Comparison of ENCODE assay signal across 42 cellular contexts in the genomic region with DNA sequence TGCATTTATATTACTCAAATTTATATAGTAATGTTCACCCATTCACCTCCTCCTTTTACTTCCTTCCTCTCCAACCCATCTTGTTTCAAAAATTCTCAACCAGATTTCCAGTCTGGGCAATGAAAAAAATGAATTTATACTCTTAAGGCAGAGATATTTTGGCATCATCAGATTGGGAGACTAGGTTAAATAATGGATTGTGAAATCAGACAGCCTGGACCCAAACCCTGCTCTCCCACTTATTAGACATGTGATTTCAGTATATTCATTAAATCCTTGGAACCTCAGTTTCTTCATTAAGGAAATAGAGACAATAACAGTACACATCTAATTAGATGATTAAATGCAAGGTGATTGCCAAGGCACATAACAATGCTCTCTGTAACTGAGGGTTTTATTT. TPM values are rescaled to one million over a fixed set of nuclear protein-coding genes. Genes with fewer than 3 reads are reported as not detected.
DNase-seq lines count a peak whose midpoint lies in the region; ATAC-seq, FAIRE-seq and TF ChIP-seq lines count a peak whose summit lies in the region.
"Had no signal": no experiment of that assay in that cellular context is flagged by ENCODE, and none has a peak within 500 bp of the region (broad histone marks: within the 10 kb centered on the region; RNA-seq: fewer than 3 reads in every experiment).

No MANE protein-coding gene starts in this region.

- POLR2A ChIA-PET in HepG2 (lab: Yijun Ruan, JAX) = interaction anchor here (1.2 kb wide), 1 partner anchor 12 kb away, joined by 3 read pairs; no protein-coding TSS in a partner anchor
- POLR2A ChIA-PET in K562 (lab: Yijun Ruan, JAX) = interaction anchor here (0.6 to 0.8 kb wide), 2 partner anchors 15 to 210 kb away, joined by 4 to 5 read pairs; no protein-coding TSS in a partner anchor

- H2AFZ ChIP-seq in HepG2 (ENCODE audit: low read length) (no peak overlapping the region), K562 (ENCODE audit: low read depth, low read length) (no peak overlapping the region), H9 (ENCODE audit: low read length) (no peak overlapping the region)

- TF ChIP-seq EP300 in HepG2 (IDR thresholded peaks at IDR 0.05; ENCODE audit: low read depth in 2 of 2, low read length in 2 of 2) = no peak
- no peak for TF ChIP-seq EP300 in HepG2 (CRISPR knock-in tag; IDR thresholded peaks at IDR 0.05; ENCODE audit: borderline replicate concordance)
- no peak for TF ChIP-seq EP300 in K562 (IDR thresholded peaks at IDR 0.05; ENCODE audit: low read length)

- H3K79me2 ChIP-seq in HepG2 (ENCODE audit: insufficient read depth, low read length) = no peaks in the 10 kb centered on the region
- no peaks in the 10 kb centered on the region for H3K79me2 ChIP-seq in K562 (ENCODE audit: control insufficient read depth, insufficient read depth, low read length)
- no peaks in the 10 kb centered on the region for H3K79me2 ChIP-seq in H9 (ENCODE audit: insufficient read depth, low read length)

- H3K4me1 ChIP-seq in HepG2 (ENCODE audit: insufficient read depth, low read length) (no peaks in the 10 kb centered on the region), right lobe of liver (no peaks in the 10 kb centered on the region), K562 (replicated peaks in 1 of 2; ENCODE audit: control insufficient read depth in 2 of 2, insufficient read depth in 2 of 2, low read length in 2 of 2) (peaks cover 0 to 10% of the 10 kb centered on the region in 2 experiments; a peak in 2 of 5 replicates), pancreas (peaks cover 0 to 5% (median 0%) of the 10 kb centered on the region in 3 donors), H9 (ENCODE audit: insufficient read depth, low read length) (no peaks in the 10 kb centered on the region)
- H3K4me1 ChIP-seq: A549, BE2C, BLaER1, Caco-2 had no signal

- H3K79me1 ChIP-seq in H9 (ENCODE audit: insufficient read depth, low read depth, low read length, poor library complexity, severe bottlenecking) = no peaks in the 10 kb centered on the region

- no peak overlapping the region for H3K18ac ChIP-seq in H9 (ENCODE audit: insufficient read length, low read depth, low read length)

- no peak overlapping the region for H3K4me3 ChIP-seq in HepG2 (replicated peaks in 1 of 3; ENCODE audit: insufficient read depth in 1 of 3, low read depth in 2 of 3, low read length in 3 of 3)
- H3K4me3 ChIP-seq in right lobe of liver = no peak overlapping the region
- H3K4me3 ChIP-seq in K562 = no peak overlapping the region
- H3K4me3 ChIP-seq in pancreas = no peak overlapping the region
- H3K4me3 ChIP-seq: A549; BLaER1; BLaER1 treated with 17β-estradiol and CSF1 and Interleukin-3, amounts not matched to agents 10 nM and 100 nM had no signal

- no peak overlapping the region for H4K5ac ChIP-seq in H9 (ENCODE audit: insufficient read length, low read depth, low read length)

- H3K36me3 ChIP-seq in HepG2 (replicated peaks in 1 of 2; ENCODE audit: control insufficient read depth in 1 of 2, insufficient read depth in 2 of 2, low read length in 2 of 2) = peaks cover 6 to 11% of the 10 kb centered on the region in 2 experiments
- H3K36me3 ChIP-seq in right lobe of liver = no peaks in the 10 kb centered on the region
- H3K36me3 ChIP-seq in K562 (ENCODE audit: control insufficient read depth, insufficient read depth, low read length) = no peaks in the 10 kb centered on the region; the same call in 2 of the 3 replicates
- H3K36me3 ChIP-seq in pancreas = no peaks in the 10 kb centered on the region
- H3K36me3 ChIP-seq: BE2C; BLaER1; BLaER1 treated with 17β-estradiol and CSF1 and Interleukin-3, amounts not matched to agents 10 nM and 100 nM had no signal

- H3K27ac Mint-ChIP-seq in H9 = no peak overlapping the region
- H3K27ac Mint-ChIP-seq: B cell; CD14-positive monocyte; CD4-positive, alpha-beta memory T cell; CD4-positive, alpha-beta T cell; CD4-positive, CD25-positive, alpha-beta regulatory T cell; CD8-positive, alpha-beta memory T cell; CD8-positive, alpha-beta T cell had no signal

- no peak overlapping the region for H4K91ac ChIP-seq in H9 (ENCODE audit: insufficient read length, low read depth, low read length)

- peak; percentile 52 for FAIRE-seq in HepG2 (lab: Jason Lieb, UNC)
- no peak for FAIRE-seq in K562 (lab: Jason Lieb, UNC)
- peak; percentile 5 for FAIRE-seq in pancreas (lab: Jason Lieb, UNC)
- FAIRE-seq: A204.1, A549, D721Med had no signal

- peaks cover 3 to 8% of the 10 kb centered on the region in 2 experiments for H3K9me3 Mint-ChIP-seq in H9
- H3K9me3 Mint-ChIP-seq: CD4-positive, alpha-beta T cell; CD8-positive, alpha-beta T cell had no signal

- H3K4me1 Mint-ChIP-seq in H9 = peaks cover 6 to 13% of the 10 kb centered on the region in 2 experiments
- H3K4me1 Mint-ChIP-seq: CD4-positive, alpha-beta memory T cell; CD4-positive, CD25-positive, alpha-beta regulatory T cell; CD8-positive, alpha-beta memory T cell had no signal

- TF ChIP-seq CTCF in HepG2 (CRISPR knock-in tag; IDR thresholded peaks at IDR 0.05) (no peak), right lobe of liver (IDR thresholded peaks at IDR 0.05) (no peak), K562 (IDR thresholded peaks at IDR 0.05 in 2 of 3, conservative IDR thresholded peaks at IDR 0.05 in 1 of 3; ENCODE audit: insufficient read depth in 2 of 3, low read depth in 1 of 3, low read length in 3 of 3) (no peak), pancreas (IDR thresholded peaks at IDR 0.05) (no peak), H9 (conservative IDR thresholded peaks at IDR 0.05) (no peak)

- CTCF ChIA-PET in HepG2 (lab: Yijun Ruan, JAX; ENCODE audit: low intra/inter-chr PET ratio, low total read pairs) (no interaction called here), K562 (lab: Yijun Ruan, JAX; ENCODE audit: low intra/inter-chr PET ratio) (no interaction called here)

- H3K23me2 ChIP-seq in H9 (ENCODE audit: insufficient read length, low read depth, low read length, poor library complexity, severe bottlenecking) = no peaks in the 10 kb centered on the region

- no peak overlapping the region for H3K14ac ChIP-seq in H9 (ENCODE audit: insufficient read depth, low read length)

- H4K8ac ChIP-seq in H9 (replicated peaks; ENCODE audit: insufficient read length, low read depth, low read length) = no peak overlapping the region

- H3K27ac ChIP-seq in HepG2 (ENCODE audit: extremely low read length, insufficient read depth, low read length) (no peak overlapping the region), right lobe of liver (no peak overlapping the region), K562 (ENCODE audit: extremely low read depth, low read depth, low read length) (no peak overlapping the region), pancreas (no peak overlapping the region), H9 (ENCODE audit: insufficient read length, low read depth, low read length) (no peak overlapping the region)
- H3K27ac ChIP-seq: 22Rv1; A549; BLaER1; BLaER1 treated with 17β-estradiol and CSF1 and Interleukin-3, amounts not matched to agents 10 nM and 100 nM; C4-2B had no signal

- H3K56ac ChIP-seq in H9 (ENCODE audit: insufficient read length, low read depth, low read length) = no peak overlapping the region

- H3K4me3 Mint-ChIP-seq in H9 = no peak overlapping the region
- H3K4me3 Mint-ChIP-seq: B cell; CD14-positive monocyte; CD4-positive, alpha-beta memory T cell; CD4-positive, alpha-beta T cell; CD4-positive, CD25-positive, alpha-beta regulatory T cell; CD8-positive, alpha-beta memory T cell; CD8-positive, alpha-beta T cell had no signal

- H3K9ac ChIP-seq in HepG2 (ENCODE audit: insufficient read depth, low read depth, low read length) (no peak overlapping the region), K562 (ENCODE audit: insufficient read depth in 1 of 2, low read depth in 2 of 2, low read length in 2 of 2) (no peak overlapping the region), H9 (ENCODE audit: extremely low read depth, insufficient read length, low read length) (no peak overlapping the region)
- H3K9ac ChIP-seq: BLaER1; BLaER1 treated with 17β-estradiol and CSF1 and Interleukin-3, amounts not matched to agents 10 nM and 100 nM had no signal

- H3K23ac ChIP-seq in H9 (ENCODE audit: insufficient read length, low read depth, low read length) = no peak overlapping the region

- BruUV-seq in HepG2 (replicated peaks; lab: Mats Ljungman, UMichigan) = no TSS peak
- no TSS peak for BruUV-seq in K562 (replicated peaks; lab: Mats Ljungman, UMichigan)

- no peak overlapping the region for H3T11ph ChIP-seq in H9 (ENCODE audit: low read length)

- H2BK12ac ChIP-seq in H9 (ENCODE audit: insufficient read length, low read depth, low read length) = no peak overlapping the region

- in situ Hi-C loops in HepG2 (cut with HindIII; ENCODE audit: extremely low pct_ligation_motif_present, low pct_unique_long_range_greater_than_20kb) (no loop called here), K562 (cut with MboI) (loop anchor here (5.0 kb wide), 1 partner anchor 82 kb away; no protein-coding TSS in a partner anchor)

- DNase-seq in HepG2 (ENCODE audit: low spot score) (no peak), right lobe of liver (no peak), K562 (ENCODE audit: extremely low read depth in 1 of 4, low spot score in 3 of 4) (no peak), left lobe of liver (ENCODE audit: low spot score) (no peak), pancreas (no peak), hepatic stellate cell (ENCODE audit: low spot score) (no peak), H9 (no peak)
- DNase-seq: 8988T; ACHN; AML-193; BE2C; C1 segment of cervical spinal cord; Caco-2; Calu3; CD4-positive, alpha-beta memory T cell; CD4-positive, alpha-beta T cell; CD4-positive, CD25-positive, alpha-beta regulatory T cell; CD8-positive, alpha-beta memory T cell; CD8-positive, alpha-beta T cell; COR-L47; DMS 273 treated with DMSO at 0.1 percent for 48 hours; DMS153; DMS53; DMS79; DMS79 treated with DMSO at 0.1 percent for 48 hours; DND-41; EL had no signal

- intact Hi-C loops in HepG2 (cut with micrococcal nuclease; ENCODE audit: unreplicated experiment) (loop anchor here (10.0 kb wide), 1 partner anchor 135 kb away; no protein-coding TSS in a partner anchor), right lobe of liver (cut with DNase I) (no loop called here), K562 (cut with micrococcal nuclease) (loop anchor here (5.0 kb wide), 1 partner anchor 67 kb away; no protein-coding TSS in a partner anchor), pancreas (cut with DNase I) (no loop called here)

- no peak overlapping the region for H2BK120ac ChIP-seq in H9 (ENCODE audit: low read depth, low read length, poor library complexity, severe bottlenecking)

- no peaks in the 10 kb centered on the region for H3K27me3 Mint-ChIP-seq in H9 (ENCODE audit: low read depth)
- H3K27me3 Mint-ChIP-seq: B cell had no signal

- no peak overlapping the region for H2BK20ac ChIP-seq in H9 (ENCODE audit: low read depth, low read length, poor library complexity, severe bottlenecking)

- H2BK5ac ChIP-seq in H9 (ENCODE audit: insufficient read length, low read length) = no peak overlapping the region

- H3K27me3 ChIP-seq in HepG2 (ENCODE audit: control insufficient read depth in 1 of 2, insufficient read depth in 2 of 2, low read length in 2 of 2) = no peaks in the 10 kb centered on the region
- no peaks in the 10 kb centered on the region for H3K27me3 ChIP-seq in right lobe of liver
- H3K27me3 ChIP-seq in K562 (ENCODE audit: control insufficient read depth in 2 of 2, insufficient read depth in 2 of 2, low read length in 2 of 2) = no peaks in the 10 kb centered on the region
- H3K27me3 ChIP-seq in pancreas = no peaks in the 10 kb centered on the region
- H3K27me3 ChIP-seq in H9 (ENCODE audit: insufficient read depth, low read length) = no peaks in the 10 kb centered on the region
- H3K27me3 ChIP-seq: BE2C; BLaER1; BLaER1 treated with 17β-estradiol and CSF1 and Interleukin-3, amounts not matched to agents 10 nM and 100 nM had no signal

- no peaks in the 10 kb centered on the region for H4K20me1 ChIP-seq in HepG2 (ENCODE audit: insufficient read depth, low read length)
- no peaks in the 10 kb centered on the region for H4K20me1 ChIP-seq in K562 (replicated peaks; ENCODE audit: control insufficient read depth, insufficient read depth, low read length)
- no peaks in the 10 kb centered on the region for H4K20me1 ChIP-seq in H9 (ENCODE audit: control insufficient read depth, insufficient read depth, insufficient read length)
- H4K20me1 ChIP-seq: BLaER1; BLaER1 treated with 17β-estradiol and CSF1 and Interleukin-3, amounts not matched to agents 10 nM and 100 nM had no signal

- no peak overlapping the region for H2BK15ac ChIP-seq in H9 (ENCODE audit: low read depth, low read length)

- peaks cover 0 to 20% (median 0%) of the 10 kb centered on the region in 3 experiments; a peak in 2 of 7 replicates for H3K36me3 Mint-ChIP-seq in H9 (ENCODE audit: insufficient read depth in 1 of 3, low read depth in 3 of 3)
- H3K36me3 Mint-ChIP-seq: CD8-positive, alpha-beta T cell had no signal

- H3K4me2 ChIP-seq in HepG2 (ENCODE audit: low read depth, low read length) (no peak overlapping the region), K562 (ENCODE audit: insufficient read depth, low read length) (no peak overlapping the region), H9 (ENCODE audit: insufficient read depth, insufficient read length, low read length) (no peak overlapping the region)
- H3K4me2 ChIP-seq: A549; BLaER1; BLaER1 treated with 17β-estradiol and CSF1 and Interleukin-3, amounts not matched to agents 10 nM and 100 nM had no signal

- H3K9me1 ChIP-seq in K562 (ENCODE audit: control insufficient read depth, insufficient read depth, low read length) = no peaks in the 10 kb centered on the region

- H3K4ac ChIP-seq in H9 (ENCODE audit: low read depth, low read length) = no peak overlapping the region

- no peak for TF ChIP-seq RAD21 in HepG2 (CRISPR knock-in tag; IDR thresholded peaks at IDR 0.05)
- TF ChIP-seq RAD21 in K562 (CRISPR knock-in tag; conservative IDR thresholded peaks at IDR 0.05 in 1 of 2, IDR thresholded peaks at IDR 0.05 in 1 of 2) = no peak

- TF ChIP-seq POLR2A in HepG2 (IDR thresholded peaks at IDR 0.05; ENCODE audit: insufficient read depth in 1 of 2, low read depth in 2 of 2, low read length in 2 of 2) (no peak), right lobe of liver (IDR thresholded peaks at IDR 0.05) (no peak), K562 (conservative IDR thresholded peaks at IDR 0.05) (no peak)

- H2AK5ac ChIP-seq in H9 (ENCODE audit: insufficient read length, low read length) = no peak overlapping the region

- no peak for ATAC-seq in HepG2
- no peak for ATAC-seq in right lobe of liver
- ATAC-seq in K562 = no peak
- peak; percentile 52 for ATAC-seq in left lobe of liver
- ATAC-seq in pancreas = no peak
- ATAC-seq in HG03095 (IDR thresholded peaks at IDR 0.05; ENCODE audit: unreplicated experiment) = no peak
- ATAC-seq: A549; CD8-positive, alpha-beta T cell had no signal

- H3K9me3 ChIP-seq in HepG2 (ENCODE audit: low read length) (no peaks in the 10 kb centered on the region), right lobe of liver (no peaks in the 10 kb centered on the region), K562 (replicated peaks; ENCODE audit: control insufficient read depth, insufficient read depth, low read depth, low read length) (no peaks in the 10 kb centered on the region), pancreas (no peaks in the 10 kb centered on the region), H9 (ENCODE audit: control insufficient read depth, low read depth, low read length) (no peaks in the 10 kb centered on the region)
- H3K9me3 ChIP-seq: A549; BE2C; BLaER1; BLaER1 treated with 17β-estradiol and CSF1 and Interleukin-3, amounts not matched to agents 10 nM and 100 nM; Caco-2 had no signal

RNA-seq across cellular contexts. Expression of gene ACSM1, which starts 7.8 kb away (rescaled TPM):
- total RNA-seq in HepG2 (2016; rRNA removed; fragmentation: Illumina TruSeq; extraction: Trizol) (0.71 and 1.1 TPM in 2 replicates), right lobe of liver (10 to 100 TPM in 1 of 6 experiments, 1 to 10 TPM in 4, under 1 TPM in 1; 0.90 to 11.1 (median 1.6) TPM), K562 (2014; rRNA removed) (0.09 and 0.37 TPM in 2 replicates), K562 (2014; rRNA removed; fragmentation: Illumina TruSeq; extraction: Trizol) (0.25 and 0.29 TPM in 2 replicates), K562 (2015; rRNA removed; fragmentation: Illumina TruSeq; extraction: Trizol) (0.18 TPM in 1 of 2 replicates, not detected in the other), K562 (2021) (0.20 and 0.24 TPM in 2 replicates), left lobe of liver (14.2 TPM), pancreas (1 to 10 TPM in 3 of 6 donors, under 1 TPM in 3; 0.54 to 1.6 (median 0.87) TPM), H9 (2021) (0.81 and 0.83 TPM in 2 replicates)
- total RNA-seq in HepG2 (2016; cell fraction: cytosol; rRNA removed; fragmentation: Illumina TruSeq; extraction: Trizol; ENCODE audit: low read depth) = 0.26 and 0.91 TPM in 2 replicates
- 0.80 and 0.82 TPM in 2 replicates for total RNA-seq in HepG2 (2016; cell fraction: insoluble cytoplasmic fraction; rRNA removed; fragmentation: Illumina TruSeq; extraction: Trizol)
- 0.69 and 0.80 TPM in 2 replicates for total RNA-seq in HepG2 (2016; cell fraction: membrane; rRNA removed; fragmentation: Illumina TruSeq; extraction: Trizol)
- total RNA-seq in HepG2 (2016; cell fraction: nucleus; rRNA removed; fragmentation: Illumina TruSeq; extraction: Trizol) = 1.1 and 1.6 TPM in 2 replicates
- polyA plus RNA-seq in HepG2 (2011; rRNA removed) (0.73 and 0.77 TPM in 2 replicates), K562 (2011; rRNA removed) (0.50 and 1.9 TPM in 2 replicates), K562 (2014; fragmentation: Illumina TruSeq; extraction: Trizol) (0.15 and 0.28 TPM in 2 replicates), K562 (2014; fragmentation: Nextera tagmentation; extraction: Ambion mirVana) (under 1 TPM; 0.08 to 0.23 TPM), K562 (2014; rRNA removed) (0.11 and 0.16 TPM in 2 replicates), pancreas (1 to 10 TPM in 1 of 2 donors, under 1 TPM in 1; 0.72 to 1.1 TPM)
- polyA plus RNA-seq in HepG2 (2011; cell fraction: cytosol; rRNA removed) = 0.44 and 0.97 TPM in 2 replicates
- polyA plus RNA-seq in HepG2 (2011; cell fraction: nucleus; rRNA removed) = 0.40 and 1.1 TPM in 2 replicates
- 0.68 and 0.71 TPM in 2 replicates for polyA plus RNA-seq in HepG2 (2012)
- 0.17 and 0.42 TPM in 2 replicates for polyA plus RNA-seq in HepG2 (2016; cell fraction: cytosol; fragmentation: Illumina TruSeq; extraction: Trizol; ENCODE audit: low read depth)
- polyA plus RNA-seq in HepG2 (2016; cell fraction: insoluble cytoplasmic fraction; fragmentation: Illumina TruSeq; extraction: Trizol; ENCODE audit: low read depth) = 0.75 and 0.91 TPM in 2 replicates
- 0.35 and 0.45 TPM in 2 replicates for polyA plus RNA-seq in HepG2 (2016; cell fraction: membrane; fragmentation: Illumina TruSeq; extraction: Trizol; ENCODE audit: low read depth)
- 0.93 and 1.4 TPM in 2 replicates for polyA plus RNA-seq in HepG2 (2016; cell fraction: nucleus; fragmentation: Illumina TruSeq; extraction: Trizol; ENCODE audit: insufficient read depth, low read depth)
- polyA minus RNA-seq in HepG2 (2011; rRNA and poly(A)+ RNA removed; ENCODE audit: low replicate concordance) = 0.84 TPM in 1 of 2 replicates, not detected in the other
- polyA minus RNA-seq in HepG2 (2011; cell fraction: cytosol; rRNA and poly(A)+ RNA removed) = 0.30 TPM in 1 of 2 replicates, not detected in the other
- 0.77 and 0.87 TPM in 2 replicates for polyA minus RNA-seq in HepG2 (2011; cell fraction: nucleus; rRNA and poly(A)+ RNA removed)
- 0.49 and 0.53 TPM in 2 replicates for total RNA-seq in K562 (2011; cell fraction: chromatin; rRNA removed; ENCODE audit: low replicate concordance)
- 0.39 TPM in 1 of 2 replicates, not detected in the other for total RNA-seq in K562 (2011; cell fraction: nucleolus; rRNA removed)
- total RNA-seq in K562 (2011; cell fraction: nucleoplasm; rRNA removed) = 0.22 and 0.38 TPM in 2 replicates
- 1.1 and 2.1 TPM in 2 replicates for polyA plus RNA-seq in K562 (2011; cell fraction: cytosol; rRNA removed)
- polyA plus RNA-seq in K562 (2011; cell fraction: nucleus; rRNA removed) = 0.68 and 1.9 TPM in 2 replicates
- polyA plus RNA-seq in K562 (2012) = 0.22 and 2.0 TPM in 2 replicates
- polyA minus RNA-seq in K562 (2011; rRNA and poly(A)+ RNA removed) = 0.70 and 0.99 TPM in 2 replicates
- not detected in 2 replicates for polyA minus RNA-seq in K562 (2011; cell fraction: cytosol; rRNA and poly(A)+ RNA removed)
- polyA minus RNA-seq in K562 (2011; cell fraction: nucleus; rRNA and poly(A)+ RNA removed) = 0.67 TPM in 1 of 2 replicates, not detected in the other
- total RNA-seq: A172; A673; Caco-2; CD4-positive, CD25-positive, alpha-beta regulatory T cell; Daoy had no signal
- polyA plus RNA-seq: A549, AG04450, BJ had no signal

RNA-seq across cellular contexts. Expression of gene THUMPD1, which starts 52.0 kb away (rescaled TPM):
- total RNA-seq in HepG2 (2016; rRNA removed; fragmentation: Illumina TruSeq; extraction: Trizol) (69.1 and 102 TPM in 2 replicates), right lobe of liver (10 to 100 TPM; 13.5 to 26.4 (median 16.5) TPM), K562 (2014; rRNA removed) (64.0 and 89.4 TPM in 2 replicates), K562 (2014; rRNA removed; fragmentation: Illumina TruSeq; extraction: Trizol) (77.5 and 94.0 TPM in 2 replicates), K562 (2015; rRNA removed; fragmentation: Illumina TruSeq; extraction: Trizol) (92.6 and 101 TPM in 2 replicates), K562 (2021) (53.6 and 56.8 TPM in 2 replicates), left lobe of liver (13.1 TPM), pancreas (10 to 100 TPM; 13.5 to 19.7 (median 15.9) TPM), H9 (2021) (48.8 and 51.3 TPM in 2 replicates)
- 4.6 and 6.7 TPM in 2 replicates for total RNA-seq in HepG2 (2016; cell fraction: cytosol; rRNA removed; fragmentation: Illumina TruSeq; extraction: Trizol; ENCODE audit: low read depth)
- 71.0 and 103 TPM in 2 replicates for total RNA-seq in HepG2 (2016; cell fraction: insoluble cytoplasmic fraction; rRNA removed; fragmentation: Illumina TruSeq; extraction: Trizol)
- 19.1 and 23.2 TPM in 2 replicates for total RNA-seq in HepG2 (2016; cell fraction: membrane; rRNA removed; fragmentation: Illumina TruSeq; extraction: Trizol)
- 67.8 and 71.7 TPM in 2 replicates for total RNA-seq in HepG2 (2016; cell fraction: nucleus; rRNA removed; fragmentation: Illumina TruSeq; extraction: Trizol)
- polyA plus RNA-seq in HepG2 (2011; rRNA removed) (20.8 and 22.7 TPM in 2 replicates), K562 (2011; rRNA removed) (42.2 and 42.7 TPM in 2 replicates), K562 (2014; fragmentation: Illumina TruSeq; extraction: Trizol) (54.0 and 57.4 TPM in 2 replicates), K562 (2014; fragmentation: Nextera tagmentation; extraction: Ambion mirVana) (10 to 100 TPM; 37.8 to 41.0 TPM), K562 (2014; rRNA removed) (53.3 and 54.8 TPM in 2 replicates), pancreas (10 to 100 TPM; 11.0 to 18.1 TPM)
- polyA plus RNA-seq in HepG2 (2011; cell fraction: cytosol; rRNA removed) = 23.4 and 44.4 TPM in 2 replicates
- polyA plus RNA-seq in HepG2 (2011; cell fraction: nucleus; rRNA removed) = 80.0 and 102 TPM in 2 replicates
- 29.3 and 38.3 TPM in 2 replicates for polyA plus RNA-seq in HepG2 (2012)
- polyA plus RNA-seq in HepG2 (2016; cell fraction: cytosol; fragmentation: Illumina TruSeq; extraction: Trizol; ENCODE audit: low read depth) = 1.6 and 2.0 TPM in 2 replicates
- 67.9 and 69.4 TPM in 2 replicates for polyA plus RNA-seq in HepG2 (2016; cell fraction: insoluble cytoplasmic fraction; fragmentation: Illumina TruSeq; extraction: Trizol; ENCODE audit: low read depth)
- polyA plus RNA-seq in HepG2 (2016; cell fraction: membrane; fragmentation: Illumina TruSeq; extraction: Trizol; ENCODE audit: low read depth) = 6.6 and 7.6 TPM in 2 replicates
- polyA plus RNA-seq in HepG2 (2016; cell fraction: nucleus; fragmentation: Illumina TruSeq; extraction: Trizol; ENCODE audit: insufficient read depth, low read depth) = 48.7 and 49.4 TPM in 2 replicates
- polyA minus RNA-seq in HepG2 (2011; rRNA and poly(A)+ RNA removed; ENCODE audit: low replicate concordance) = 22.2 and 83.8 TPM in 2 replicates
- 34.7 and 43.5 TPM in 2 replicates for polyA minus RNA-seq in HepG2 (2011; cell fraction: cytosol; rRNA and poly(A)+ RNA removed)
- polyA minus RNA-seq in HepG2 (2011; cell fraction: nucleus; rRNA and poly(A)+ RNA removed) = 128 and 146 TPM in 2 replicates
- 40.9 and 98.8 TPM in 2 replicates for total RNA-seq in K562 (2011; cell fraction: chromatin; rRNA removed; ENCODE audit: low replicate concordance)
- 43.0 and 43.4 TPM in 2 replicates for total RNA-seq in K562 (2011; cell fraction: nucleolus; rRNA removed)
- total RNA-seq in K562 (2011; cell fraction: nucleoplasm; rRNA removed) = 37.9 and 44.9 TPM in 2 replicates
- polyA plus RNA-seq in K562 (2011; cell fraction: cytosol; rRNA removed) = 55.6 and 89.3 TPM in 2 replicates
- 31.3 and 35.5 TPM in 2 replicates for polyA plus RNA-seq in K562 (2011; cell fraction: nucleus; rRNA removed)
- polyA plus RNA-seq in K562 (2012) = 31.6 and 37.8 TPM in 2 replicates
- polyA minus RNA-seq in K562 (2011; rRNA and poly(A)+ RNA removed) = 85.1 and 110 TPM in 2 replicates
- polyA minus RNA-seq in K562 (2011; cell fraction: cytosol; rRNA and poly(A)+ RNA removed) = 48.6 and 51.1 TPM in 2 replicates
- polyA minus RNA-seq in K562 (2011; cell fraction: nucleus; rRNA and poly(A)+ RNA removed) = 82.7 and 131 TPM in 2 replicates

Comparison
In these comparisons a context has a peak if more than half of its experiments do, and no peak if none do; other contexts are left out.
1. intact Hi-C loops: an anchor here in HepG2 (10.0 kb wide) and K562 (5.0 kb wide); none called in right lobe of liver and pancreas.
2. Of the 241 proteins assayed by ChIP-seq in both HepG2 and K562: peak only in HepG2: none; only in K562: none; in both: CEBPB; in neither: 240.